Comparison of ENCODE assay signal across 10 cellular contexts in the genomic region with DNA sequence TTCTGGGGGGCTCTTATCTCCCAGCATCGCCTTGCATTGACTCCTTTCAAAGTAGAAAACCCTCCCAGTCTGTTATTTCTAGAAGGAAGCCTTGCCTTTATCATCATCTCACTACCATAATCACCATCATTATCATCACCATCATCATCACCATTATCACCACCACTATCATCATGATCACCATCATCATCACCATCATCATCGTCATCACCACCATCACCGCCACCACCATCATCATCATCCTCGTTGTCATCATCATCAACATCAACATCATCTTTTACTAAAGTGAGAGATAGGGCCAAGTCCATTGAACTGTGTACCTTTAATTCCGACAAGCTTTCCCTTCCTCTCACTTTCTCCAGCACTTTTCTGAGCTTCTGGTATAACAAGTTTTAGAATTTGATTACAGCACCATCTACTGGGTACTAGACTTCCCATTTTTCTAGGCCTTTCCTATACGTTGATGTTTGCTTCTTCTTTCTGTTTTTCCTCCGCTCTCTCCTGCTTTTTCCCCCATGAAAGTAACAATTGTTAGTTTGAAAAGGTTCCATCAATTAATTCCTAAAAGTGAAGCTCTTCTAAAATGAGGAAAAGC.
DNase-seq lines count a peak whose midpoint lies in the region; ATAC-seq and TF ChIP-seq lines count a peak whose summit lies in the region.
"Had no signal": no experiment of that assay in that cellular context is flagged by ENCODE, and none has a peak within 500 bp of the region (broad histone marks: within the 10 kb centered on the region; RNA-seq: fewer than 3 reads in every experiment).

No MANE protein-coding gene starts in this region.

- H3K36me3 ChIP-seq in sigmoid colon: no peaks in the 10 kb centered on the region

- ATAC-seq in activated naive CD4-positive, alpha-beta T cell treated with anti-CD3 and anti-CD28 coated beads, Interleukin-2, amount 50 U/mL, for 72 hours: no peak
- ATAC-seq in HG03039 (IDR thresholded peaks at IDR 0.05; ENCODE audit: unreplicated experiment): no peak
- ATAC-seq in GM21737 (IDR thresholded peaks at IDR 0.05; ENCODE audit: unreplicated experiment): no peak

- H3K27ac ChIP-seq in 22Rv1: no peak overlapping the region
- H3K27ac ChIP-seq in sigmoid colon: no peak overlapping the region

- no peaks in the 10 kb centered on the region for H3K27me3 ChIP-seq in sigmoid colon

- no peak overlapping the region for H3K27ac Mint-ChIP-seq in activated naive CD4-positive, alpha-beta T cell treated with anti-CD3 and anti-CD28 coated beads, Interleukin-2, amount 50 U/mL, for 72 hours
- H3K27ac Mint-ChIP-seq: activated naive CD8-positive, alpha-beta T cell; IgD-negative memory B cell had no signal

- TF ChIP-seq EP300 in sigmoid colon (IDR thresholded peaks at IDR 0.05): no peak

- TF ChIP-seq POLR2A in sigmoid colon (IDR thresholded peaks at IDR 0.05): no peak

- no peak overlapping the region for H3K4me3 ChIP-seq in fibroblast of mammary gland (ENCODE audit: control insufficient read depth, low read depth, low read length)
- no peak overlapping the region for H3K4me3 ChIP-seq in sigmoid colon

- WGBS in sigmoid colon, 2 donors: 59 to 66% methylated on average over 7 of the region's 7 CpGs

- H3K4me1 ChIP-seq in sigmoid colon: peaks cover 0 to 12% (median 11%) of the 10 kb centered on the region in 4 donors

- DNase-seq in NCI-H82 treated with DMSO at 0.1 percent for 48 hours (lab: John Stamatoyannopoulos, UW; ENCODE audit: unreplicated experiment) (peak; percentile 9), fibroblast of mammary gland (ENCODE audit: low read depth) (peak; percentile 46), sigmoid colon (no peak)
- DNase-seq in activated naive CD4-positive, alpha-beta T cell treated with anti-CD3 and anti-CD28 coated beads, Interleukin-2, amount 50 U/mL, for 72 hours (ENCODE audit: low spot score in 2 of 2): no peak

- intact Hi-C loops in sigmoid colon (cut with DNase I): no loop called here

- H3K9me3 Mint-ChIP-seq in activated naive CD4-positive, alpha-beta T cell treated with anti-CD3 and anti-CD28 coated beads, Interleukin-2, amount 50 U/mL, for 72 hours: peaks cover 0 to under 1% of the 10 kb centered on the region in 2 donors

- H3K9me3 ChIP-seq in sigmoid colon: peaks cover 0 to 12% (median 5%) of the 10 kb centered on the region in 4 donors

- H3K36me3 Mint-ChIP-seq in activated naive CD4-positive, alpha-beta T cell treated with anti-CD3 and anti-CD28 coated beads, Interleukin-2, amount 50 U/mL, for 72 hours: no peaks in the 10 kb centered on the region

- TF ChIP-seq CTCF in 22Rv1 (IDR thresholded peaks at IDR 0.05) (peak; percentile 44), GM12872 (IDR thresholded peaks at IDR 0.05; ENCODE audit: insufficient read depth, low read depth, low read length) (peak; percentile 29; the same call in 1 of the 3 replicates), fibroblast of mammary gland (conservative IDR thresholded peaks at IDR 0.05; ENCODE audit: control insufficient read depth, insufficient read depth, low read depth, low read length) (peak; percentile 50), sigmoid colon (IDR thresholded peaks at IDR 0.05) (no peak)

Comparison
In these comparisons a context has a peak if more than half of its experiments do, and no peak if none do; other contexts are left out.
1. CTCF ChIP-seq: peak in 22Rv1 (single experiment), GM12872 (single experiment) and fibroblast of mammary gland (single experiment); none in sigmoid colon (0 of 4).
2. DNase-seq: peak in NCI-H82 treated with DMSO at 0.1 percent for 48 hours (single experiment) and fibroblast of mammary gland (single experiment); none in activated naive CD4-positive, alpha-beta T cell treated with anti-CD3 and anti-CD28 coated beads, Interleukin-2, amount 50 U/mL, for 72 hours (0 of 2) and sigmoid colon (single experiment).